ENCODE assay signal across 1 cellular context in the genomic region with DNA sequence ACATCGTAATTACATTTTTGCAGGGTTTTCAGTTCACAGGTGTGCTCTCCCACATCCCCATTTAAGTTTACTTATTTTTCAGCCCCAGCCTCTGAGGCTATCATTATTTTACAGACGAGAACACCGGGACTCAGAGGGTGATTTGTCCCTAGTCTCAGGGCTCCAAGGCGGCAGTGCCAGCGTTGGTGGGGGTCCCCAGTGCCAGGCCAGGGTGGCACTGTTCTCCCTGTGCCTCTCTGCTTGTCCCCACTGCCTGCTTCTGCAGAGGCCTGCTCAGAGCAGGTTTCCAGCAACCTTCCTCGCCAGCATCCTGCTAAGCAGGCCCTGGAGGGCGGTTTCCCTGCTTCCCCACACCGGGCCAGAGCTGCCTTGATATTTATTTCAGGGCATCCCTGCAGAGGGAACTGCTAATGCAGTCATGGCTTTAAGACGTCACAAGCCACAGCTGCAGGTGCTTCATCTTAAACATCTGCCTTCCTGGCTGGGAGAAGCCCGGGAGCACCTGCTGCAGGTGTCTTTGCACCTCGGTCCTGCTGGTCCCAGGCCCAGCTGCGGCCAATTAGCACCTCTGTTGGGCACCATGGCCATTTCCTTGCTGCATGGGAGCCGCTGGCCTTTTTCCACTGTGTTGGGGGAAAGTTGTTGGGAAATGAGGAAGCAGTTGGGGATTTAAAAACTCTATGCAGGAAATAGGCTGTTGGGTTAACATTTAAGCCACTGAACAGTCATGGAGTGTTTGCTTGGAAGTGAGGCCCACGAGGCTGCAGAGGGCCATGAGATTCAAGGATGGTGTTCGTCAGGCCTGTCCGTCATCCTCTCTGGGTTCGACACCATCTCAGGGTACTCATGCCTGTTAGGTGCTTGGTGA.
TF ChIP-seq lines count a peak whose summit lies in the region.

No MANE protein-coding gene starts in this region.

TF ChIP-seq in GM12878, 131 proteins besides CTCF, POLR2A, EP300 and RAD21 (continued from another document):
- TF ChIP-seq, protein P1, sequence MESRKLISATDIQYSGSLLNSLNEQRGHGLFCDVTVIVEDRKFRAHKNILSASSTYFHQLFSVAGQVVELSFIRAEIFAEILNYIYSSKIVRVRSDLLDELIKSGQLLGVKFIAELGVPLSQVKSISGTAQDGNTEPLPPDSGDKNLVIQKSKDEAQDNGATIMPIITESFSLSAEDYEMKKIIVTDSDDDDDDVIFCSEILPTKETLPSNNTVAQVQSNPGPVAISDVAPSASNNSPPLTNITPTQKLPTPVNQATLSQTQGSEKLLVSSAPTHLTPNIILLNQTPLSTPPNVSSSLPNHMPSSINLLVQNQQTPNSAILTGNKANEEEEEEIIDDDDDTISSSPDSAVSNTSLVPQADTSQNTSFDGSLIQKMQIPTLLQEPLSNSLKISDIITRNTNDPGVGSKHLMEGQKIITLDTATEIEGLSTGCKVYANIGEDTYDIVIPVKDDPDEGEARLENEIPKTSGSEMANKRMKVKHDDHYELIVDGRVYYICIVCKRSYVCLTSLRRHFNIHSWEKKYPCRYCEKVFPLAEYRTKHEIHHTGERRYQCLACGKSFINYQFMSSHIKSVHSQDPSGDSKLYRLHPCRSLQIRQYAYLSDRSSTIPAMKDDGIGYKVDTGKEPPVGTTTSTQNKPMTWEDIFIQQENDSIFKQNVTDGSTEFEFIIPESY (IDR thresholded peaks at IDR 0.05) = no peak
- no peak for TF ChIP-seq JUNB (IDR thresholded peaks at IDR 0.05)
- TF ChIP-seq NBN (IDR thresholded peaks at IDR 0.05) = no peak
- peak; percentile 54; the same call in 1 of the 2 replicates for TF ChIP-seq TCF12 (IDR thresholded peaks at IDR 0.05; ENCODE audit: low read depth, low read length)
- TF ChIP-seq BHLHE40 (IDR thresholded peaks at IDR 0.05; ENCODE audit: borderline replicate concordance in 1 of 2, low read depth in 2 of 2, low read length in 1 of 2) = 0 out of 4 replicates have a peak, but pooled peaks of 1 of the 2 experiments have one; percentile 9
